In the genomic region with DNA sequence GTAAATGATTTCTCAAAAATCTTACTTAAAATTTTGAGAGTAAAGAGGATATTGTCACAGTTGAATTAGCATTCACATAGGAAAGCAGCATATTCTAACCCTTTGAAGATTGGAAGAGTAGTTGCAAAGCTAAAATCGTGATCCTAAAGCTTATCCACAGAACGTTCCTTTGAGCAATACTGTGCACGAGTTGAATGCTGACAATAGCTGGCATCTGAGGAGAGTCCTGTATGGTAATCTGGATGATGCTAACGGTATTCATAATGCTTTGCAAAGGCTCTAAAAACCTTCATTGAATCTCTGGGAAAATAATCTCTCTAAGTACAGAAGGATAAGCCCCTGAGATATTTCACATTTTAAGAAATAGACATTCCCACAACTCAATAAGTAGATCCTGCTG, we compare ENCODE assay signal across 17 cellular contexts.
"Had no signal": no experiment of that assay in that cellular context is flagged by ENCODE, and none has a peak within 500 bp of the region (broad histone marks: within the 10 kb centered on the region; RNA-seq: fewer than 3 reads in every experiment).

No MANE protein-coding gene starts in this region.

- H3K4me1 ChIP-seq: colonic mucosa, heart right ventricle, left ventricle myocardium inferior, lower lobe of right lung, pancreas, prostate gland, right lobe of liver had no signal

- H3K36me3 ChIP-seq: colonic mucosa, heart right ventricle, left ventricle myocardium inferior, lower lobe of right lung, pancreas, prostate gland, right lobe of liver had no signal

- H3K9me3 ChIP-seq: colonic mucosa, left ventricle myocardium inferior, lower lobe of right lung, pancreas, prostate gland, right lobe of liver had no signal

- H3K27ac ChIP-seq: colonic mucosa, heart right ventricle, left ventricle myocardium inferior, lower lobe of right lung, pancreas, prostate gland, right lobe of liver had no signal

- DNase-seq: cerebellar nuclear complex; colonic mucosa; effector CD8-positive, alpha-beta T cell; heart right ventricle; islet precursor cell; left ventricle myocardium inferior; lower lobe of right lung; mesenchymal stem cell; naive B cell; occipital lobe; pancreas; retina; right lobe of liver; stimulated activated CD4-positive, alpha-beta T cell treated with anti-CD3 and anti-CD28 coated beads, Interleukin-4, amount 100 ng/mL, for 1 hour; trophoblast cell had no signal

- H3K4me3 ChIP-seq: colonic mucosa, heart right ventricle, left ventricle myocardium inferior, lower lobe of right lung, pancreas, prostate gland, right lobe of liver had no signal

- ATAC-seq: heart right ventricle; lower lobe of right lung; pancreas; right lobe of liver; stimulated activated memory B cell treated with anti-CD40 and anti-IgM and Interleukin-4, amounts not matched to agents 10 μg/mL and 1 μg/mL and 100 μg/mL, for 72 hours had no signal

- H3K27me3 ChIP-seq: colonic mucosa, heart right ventricle, pancreas, right lobe of liver had no signal
